In genomic region chr14:68043752-68044151, GRCh38 we compare ENCODE assay signal across 23 cellular contexts.
DNase-seq lines count a peak whose midpoint lies in the region; ATAC-seq and TF ChIP-seq lines count a peak whose summit lies in the region.
"Had no signal": no experiment of that assay in that cellular context is flagged by ENCODE, and none has a peak within 500 bp of the region (broad histone marks: within the 10 kb centered on the region; RNA-seq: fewer than 3 reads in every experiment).

No MANE protein-coding gene starts in this region.

- no peaks in the 10 kb centered on the region for H3K9me3 Mint-ChIP-seq in WTC11
- no peaks in the 10 kb centered on the region for H3K9me3 Mint-ChIP-seq in stimulated activated effector memory CD8-positive, alpha-beta T cell treated with anti-CD3 and anti-CD28 coated beads, Interleukin-12 subunit alpha, Interleukin-12 subunit beta, amount 100 ng/mL, for 72 hours
- H3K9me3 Mint-ChIP-seq: central memory CD8-positive, alpha-beta T cell; T-helper 2 cell treated with Interferon-gamma antibody and Interleukin-4, amounts not matched to agents 5 μg/mL and 100 μg/mL, for 36 hours had no signal

- no peak overlapping the region for H3K27ac ChIP-seq in neuronal stem cell (replicated peaks; ENCODE audit: low read length)
- peak overlapping the region; percentile 67 to 83 for H3K27ac ChIP-seq in tibial artery
- H3K27ac ChIP-seq: KMS-11, SK-N-MC, WERI-Rb-1 had no signal

- no peaks in the 10 kb centered on the region for H3K27me3 ChIP-seq in neuronal stem cell (ENCODE audit: control insufficient read depth in 3 of 3, insufficient read depth in 3 of 3, low read depth in 1 of 3, low read length in 3 of 3)
- H3K27me3 ChIP-seq in tibial artery = no peaks in the 10 kb centered on the region
- H3K27me3 ChIP-seq: testis had no signal

- DNase-seq in WTC11 (ENCODE audit: low spot score) (no peak), globus pallidus (ENCODE audit: low spot score) (peak; percentile 7), neuronal stem cell (ENCODE audit: low spot score) (no peak), tibial artery (no peak), NCI-H2171 treated with DMSO at 0.1 percent for 48 hours (lab: John Stamatoyannopoulos, UW) (no peak), NCI-H1105 treated with DMSO at 0.1 percent for 48 hours (lab: John Stamatoyannopoulos, UW) (no peak), amniotic stem cell (lab: John Stamatoyannopoulos, UW) (no peak)
- no peak for DNase-seq in stimulated activated effector memory CD8-positive, alpha-beta T cell treated with anti-CD3 and anti-CD28 coated beads, Interleukin-12 subunit alpha, Interleukin-12 subunit beta, amount 100 ng/mL, for 72 hours (ENCODE audit: low spot score in 2 of 2)
- DNase-seq: activated CD4-positive, alpha-beta T cell treated with anti-CD3 and anti-CD28 coated beads, Interleukin-2, amount 50 U/mL, for 48 hours; activated naive CD4-positive, alpha-beta T cell; amygdala; GDM1; left cardiac atrium; midbrain; NCI-H2029; NK-92 treated with Interleukin-12 subunit alpha and Interleukin-12 subunit beta, amount 100 ng/mL, for 24 hours; stimulated activated CD8-positive, alpha-beta memory T cell treated with anti-CD3 and anti-CD28 coated beads, Interleukin-4, amount 100 ng/mL, for 48 hours; testis; WERI-Rb-1 had no signal

- peak overlapping the region; percentile 67 for H2AFZ ChIP-seq in neuronal stem cell (ENCODE audit: low read length)

- H2BK15ac ChIP-seq in neuronal stem cell (ENCODE audit: low read length) = no peak overlapping the region

- peak overlapping the region; percentile 58; the same call in 1 of the 2 replicates for H3K27ac Mint-ChIP-seq in WTC11
- no peak overlapping the region for H3K27ac Mint-ChIP-seq in stimulated activated effector memory CD8-positive, alpha-beta T cell treated with anti-CD3 and anti-CD28 coated beads, Interleukin-12 subunit alpha, Interleukin-12 subunit beta, amount 100 ng/mL, for 72 hours
- H3K27ac Mint-ChIP-seq: T-helper 2 cell treated with Interferon-gamma antibody and Interleukin-4, amounts not matched to agents 5 μg/mL and 100 μg/mL, for 36 hours had no signal

- H3K4me3 ChIP-seq in neuronal stem cell (ENCODE audit: low read length in 2 of 2) (no peak overlapping the region), tibial artery (no peak overlapping the region)
- H3K4me3 ChIP-seq: SK-N-MC, testis had no signal

- H3K23ac ChIP-seq in neuronal stem cell (ENCODE audit: low read depth, low read length, poor library complexity) = no peak overlapping the region

- H3K4me2 ChIP-seq in neuronal stem cell (ENCODE audit: insufficient read depth, low read length, poor library complexity, severe bottlenecking) = no peak overlapping the region
- H3K4me2 ChIP-seq: KMS-11 had no signal

- no peak overlapping the region for H2AK5ac ChIP-seq in neuronal stem cell (ENCODE audit: low read depth, low read length)

- H3K36me3 ChIP-seq in neuronal stem cell (replicated peaks in 1 of 2; ENCODE audit: control insufficient read depth in 2 of 2, insufficient read depth in 2 of 2, low read length in 2 of 2) (no peaks in the 10 kb centered on the region), tibial artery (no peaks in the 10 kb centered on the region)
- H3K36me3 ChIP-seq: WERI-Rb-1 had no signal

- ATAC-seq in WTC11 = no peak
- no peak for ATAC-seq in stimulated activated effector memory CD8-positive, alpha-beta T cell treated with anti-CD3 and anti-CD28 coated beads, Interleukin-12 subunit alpha, Interleukin-12 subunit beta, amount 100 ng/mL, for 72 hours
- ATAC-seq: left cardiac atrium had no signal

- H3K79me1 ChIP-seq in neuronal stem cell (ENCODE audit: low read depth, low read length) = no peaks in the 10 kb centered on the region

- H3K4me1 ChIP-seq in neuronal stem cell (ENCODE audit: control insufficient read depth in 2 of 2, insufficient read depth in 1 of 2, low read depth in 1 of 2, low read length in 2 of 2) = peaks cover 8 to 29% of the 10 kb centered on the region in 2 donors
- H3K4me1 ChIP-seq in tibial artery = peaks cover 0 to 62% (median 34%) of the 10 kb centered on the region in 4 donors

- no peak overlapping the region for H4K8ac ChIP-seq in neuronal stem cell (ENCODE audit: low read depth, low read length)

- intact Hi-C loops in tibial artery (cut with DNase I; ENCODE audit: low total_unique reads) = no loop called here

- no peaks in the 10 kb centered on the region for H3K36me3 Mint-ChIP-seq in WTC11
- no peaks in the 10 kb centered on the region for H3K36me3 Mint-ChIP-seq in stimulated activated effector memory CD8-positive, alpha-beta T cell treated with anti-CD3 and anti-CD28 coated beads, Interleukin-12 subunit alpha, Interleukin-12 subunit beta, amount 100 ng/mL, for 72 hours

- H2BK12ac ChIP-seq in neuronal stem cell (ENCODE audit: low read length) = no peak overlapping the region

- H2BK120ac ChIP-seq in neuronal stem cell (ENCODE audit: low read depth, low read length) = no peak overlapping the region

- no peak overlapping the region for H3K9ac ChIP-seq in neuronal stem cell (ENCODE audit: low read depth, low read length, poor library complexity)
- H3K9ac ChIP-seq: KMS-11 had no signal

- H2BK5ac ChIP-seq in neuronal stem cell (ENCODE audit: low read length) = no peak overlapping the region

- no peak overlapping the region for H3K18ac ChIP-seq in neuronal stem cell (ENCODE audit: low read length)

- H3K4me3 Mint-ChIP-seq in WTC11 = no peak overlapping the region
- no peak overlapping the region for H3K4me3 Mint-ChIP-seq in stimulated activated effector memory CD8-positive, alpha-beta T cell treated with anti-CD3 and anti-CD28 coated beads, Interleukin-12 subunit alpha, Interleukin-12 subunit beta, amount 100 ng/mL, for 72 hours
- H3K4me3 Mint-ChIP-seq: central memory CD8-positive, alpha-beta T cell; T-helper 2 cell treated with Interferon-gamma antibody and Interleukin-4, amounts not matched to agents 5 μg/mL and 100 μg/mL, for 36 hours had no signal

- POLR2A ChIA-PET in WTC11 (lab: Charles Lee) = no interaction called here

- TF ChIP-seq CTCF in WTC11 (IDR thresholded peaks at IDR 0.05) (no peak), tibial artery (IDR thresholded peaks at IDR 0.05) (no peak)

- peaks cover 55% of the 10 kb centered on the region for H3K4me1 Mint-ChIP-seq in WTC11
- H3K4me1 Mint-ChIP-seq in stimulated activated effector memory CD8-positive, alpha-beta T cell treated with anti-CD3 and anti-CD28 coated beads, Interleukin-12 subunit alpha, Interleukin-12 subunit beta, amount 100 ng/mL, for 72 hours = no peaks in the 10 kb centered on the region
- H3K4me1 Mint-ChIP-seq: central memory CD8-positive, alpha-beta T cell had no signal

- CTCF ChIA-PET in WTC11 (lab: Charles Lee) = no interaction called here

- no peak overlapping the region for H3K4ac ChIP-seq in neuronal stem cell (ENCODE audit: low read length)

- H4K91ac ChIP-seq in neuronal stem cell (ENCODE audit: low read depth, low read length, poor library complexity) = no peak overlapping the region

- no peak overlapping the region for H3K14ac ChIP-seq in neuronal stem cell (ENCODE audit: low read length)

- H3K27me3 Mint-ChIP-seq in WTC11 (ENCODE audit: low read depth) = no peaks in the 10 kb centered on the region
- H3K27me3 Mint-ChIP-seq: central memory CD8-positive, alpha-beta T cell had no signal

- H3K9me3 ChIP-seq in neuronal stem cell (replicated peaks in 1 of 2; ENCODE audit: control insufficient read depth in 2 of 2, insufficient read depth in 1 of 2, low read depth in 1 of 2, low read length in 2 of 2) (no peaks in the 10 kb centered on the region), tibial artery (no peaks in the 10 kb centered on the region)
- H3K9me3 ChIP-seq: testis had no signal

TF ChIP-seq in WTC11, 78 proteins besides CTCF, POLR2A, EP300 and RAD21 (continues in another document):
- TF ChIP-seq MYBL2 (CRISPR knock-in tag; IDR thresholded peaks at IDR 0.05) (no peak), KAT7 (CRISPR knock-in tag; IDR thresholded peaks at IDR 0.05; ENCODE audit: borderline replicate concordance) (no peak), ZNF232 (CRISPR knock-in tag; IDR thresholded peaks at IDR 0.05) (no peak), USF1 (CRISPR knock-in tag; IDR thresholded peaks at IDR 0.05) (no peak), NR3C1 (CRISPR knock-in tag; conservative IDR thresholded peaks at IDR 0.05; ENCODE audit: low read depth) (no peak), RORB (CRISPR knock-in tag; IDR thresholded peaks at IDR 0.05) (no peak), STAT6 (CRISPR knock-in tag; conservative IDR thresholded peaks at IDR 0.05; ENCODE audit: low read depth) (no peak), ZMAT4 (CRISPR knock-in tag; IDR thresholded peaks at IDR 0.05) (no peak)
